Comparison of ENCODE assay signal across 27 cellular contexts in genomic region chr9:34581318-34581717, GRCh38. TPM values are rescaled to one million over a fixed set of nuclear protein-coding genes. Genes with fewer than 3 reads are reported as not detected.
"Had no signal": no experiment of that assay in that cellular context is flagged by ENCODE, and none has a peak within 500 bp of the region (broad histone marks: within the 10 kb centered on the region; RNA-seq: fewer than 3 reads in every experiment).

No MANE protein-coding gene starts in this region.

- H3K4me1 ChIP-seq: SJSA1 had no signal

- ATAC-seq: activated CD8-positive, alpha-beta T cell treated with anti-CD3 and anti-CD28 coated beads, Interleukin-2, amount 10 ng/mL, durations not matched to agents 7 days and 5 days; SK-N-SH treated with all-trans-retinoic acid at 6 μM for 48 hours; T-helper 17 cell; WTC11 had no signal

- DNase-seq: activated CD4-positive, alpha-beta T cell treated with anti-CD3 and anti-CD28 coated beads for 48 hours; activated CD4-positive, alpha-beta T cell treated with anti-CD3 and anti-CD28 coated beads, Interleukin-2, amount 50 U/mL, for 4 hours; activated CD4-positive, CD25-positive, alpha-beta regulatory T cell treated with anti-CD3 and anti-CD28 coated beads, Interleukin-2, amount 50 U/mL, for 72 hours; activated CD8-positive, alpha-beta memory T cell treated with anti-CD3 and anti-CD28 coated beads, Interleukin-2, amount 50 U/mL, for 48 hours; activated CD8-positive, alpha-beta T cell treated with anti-CD3 and anti-CD28 coated beads, Interleukin-2, amount 10 ng/mL, durations not matched to agents 7 days and 5 days; activated naive CD4-positive, alpha-beta T cell treated with anti-CD3 and anti-CD28 coated beads, Interleukin-2, amount 50 U/mL, for 16 hours; activated naive CD8-positive, alpha-beta T cell treated with anti-CD3 and anti-CD28 coated beads, Interleukin-2, amount 10 ng/mL, durations not matched to agents 7 days and 5 days; activated T-cell treated with anti-CD3 and anti-CD28 coated beads, Interleukin-2, amount 50 U/mL, for 1 hour; adrenal gland; anterior cingulate cortex; Kasumi-1; KBM-7; NCI-H1105 treated with DMSO at 0.1 percent for 48 hours; NCI-H1436 treated with DMSO at 0.1 percent for 48 hours; NCI-H187; NCI-H2081; NCI-H510A treated with DMSO at 0.1 percent for 48 hours; NCI-H69; Peyer's patch; SHP77; T-helper 17 cell; T-helper 9 cell had no signal

- H3K36me3 Mint-ChIP-seq: activated naive CD8-positive, alpha-beta T cell treated with anti-CD3 and anti-CD28 coated beads, Interleukin-2, amount 10 ng/mL, durations not matched to agents 7 days and 5 days; WTC11 had no signal

- H3K27me3 ChIP-seq: cardiac muscle cell had no signal

- H3K4me3 Mint-ChIP-seq: activated CD8-positive, alpha-beta T cell treated with anti-CD3 and anti-CD28 coated beads, Interleukin-2, amount 10 ng/mL, durations not matched to agents 7 days and 5 days; activated naive CD8-positive, alpha-beta T cell treated with anti-CD3 and anti-CD28 coated beads, Interleukin-2, amount 10 ng/mL, durations not matched to agents 7 days and 5 days; T-helper 17 cell; WTC11 had no signal

- H3K4me3 ChIP-seq: adrenal gland, cardiac muscle cell, Peyer's patch, SJSA1 had no signal

- H3K27ac ChIP-seq: adrenal gland, cardiac muscle cell, RWPE1, SJSA1 had no signal

- H3K27ac Mint-ChIP-seq: activated CD8-positive, alpha-beta T cell treated with anti-CD3 and anti-CD28 coated beads, Interleukin-2, amount 10 ng/mL, durations not matched to agents 7 days and 5 days; activated naive CD8-positive, alpha-beta T cell treated with anti-CD3 and anti-CD28 coated beads, Interleukin-2, amount 10 ng/mL, durations not matched to agents 7 days and 5 days; T-helper 17 cell; WTC11 had no signal

- H3K36me3 ChIP-seq: adrenal gland, cardiac muscle cell, Peyer's patch, SJSA1 had no signal

- H3K9me3 Mint-ChIP-seq: activated naive CD8-positive, alpha-beta T cell treated with anti-CD3 and anti-CD28 coated beads, Interleukin-2, amount 10 ng/mL, durations not matched to agents 7 days and 5 days; WTC11 had no signal

- H3K9me3 ChIP-seq: adrenal gland, Peyer's patch, SJSA1 had no signal

RNA-seq across cellular contexts. Expression of gene CNTFR, which starts 8.2 kb away (rescaled TPM):
- total RNA-seq: activated CD8-positive, alpha-beta T cell treated with anti-CD3 and anti-CD28 coated beads, Interleukin-2, amount 10 ng/mL, durations not matched to agents 7 days and 5 days; activated naive CD8-positive, alpha-beta T cell treated with anti-CD3 and anti-CD28 coated beads, Interleukin-2, amount 10 ng/mL, durations not matched to agents 7 days and 5 days; SJSA1; T-helper 17 cell had no signal

RNA-seq across cellular contexts. Expression of gene ARID3C, which starts 47.5 kb away (rescaled TPM):
- total RNA-seq: activated naive CD8-positive, alpha-beta T cell treated with anti-CD3 and anti-CD28 coated beads, Interleukin-2, amount 10 ng/mL, durations not matched to agents 7 days and 5 days; adrenal gland; SJSA1 had no signal
- polyA plus RNA-seq: adrenal gland had no signal
